In the genomic region with DNA sequence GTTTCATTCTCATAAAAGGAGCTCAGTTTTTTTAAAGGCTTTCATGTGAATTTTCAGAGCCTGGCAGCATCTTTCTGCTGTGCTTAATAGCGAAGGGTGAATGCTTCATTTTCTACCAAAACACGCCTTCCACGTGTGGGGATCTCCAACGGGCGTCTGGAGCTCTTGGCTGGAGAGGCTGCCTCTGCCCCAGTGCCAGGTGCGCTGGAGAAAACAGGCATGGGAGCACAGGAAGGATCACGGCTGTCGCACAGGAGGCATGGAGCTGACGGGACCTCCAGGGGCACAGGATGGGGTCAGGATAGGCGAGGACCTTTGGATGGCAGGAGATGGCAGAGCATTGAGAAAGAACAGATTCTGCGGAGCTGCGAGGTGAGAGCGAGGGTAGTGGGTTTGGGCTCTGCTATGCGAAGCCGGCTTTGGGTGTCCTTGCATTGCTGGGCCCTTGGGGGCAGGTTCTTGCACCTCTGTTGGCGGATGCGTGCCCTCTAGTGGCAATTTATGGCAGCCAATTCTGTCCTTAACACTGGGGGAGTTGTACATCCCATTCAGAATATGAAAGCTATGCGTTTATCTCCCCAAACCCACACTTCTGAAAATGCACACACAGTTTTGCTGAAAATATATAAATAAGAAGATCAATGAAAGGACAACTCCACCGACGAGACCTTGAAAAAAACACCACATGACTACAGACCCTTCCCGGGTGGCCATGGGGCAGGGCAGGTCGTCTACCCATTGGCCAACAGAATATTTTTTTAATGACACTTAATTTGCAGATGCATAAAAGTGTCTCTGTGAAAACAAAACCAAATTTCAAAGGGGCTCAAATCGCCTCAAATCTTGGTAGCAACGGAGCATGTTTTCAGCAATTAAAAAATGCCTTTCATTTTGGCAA, we compare ENCODE assay signal across 8 cellular contexts.
DNase-seq lines count a peak whose midpoint lies in the region; ATAC-seq and FAIRE-seq lines count a peak whose summit lies in the region.

No MANE protein-coding gene starts in this region.

- ATAC-seq in HG03378 (IDR thresholded peaks at IDR 0.05; ENCODE audit: unreplicated experiment), result peak; percentile 75
- ATAC-seq in stimulated activated naive CD8-positive, alpha-beta T cell treated with anti-CD3 and anti-CD28 coated beads, Interleukin-15, Interleukin-2, amounts not matched to agents 100 U/mL and 50 U/mL, for 24 hours, result peak; percentile 50

- no peak overlapping the region for H3K9ac ChIP-seq in adipocyte (ENCODE audit: low read length)

- peak; percentile 69 for DNase-seq in DMS 273 treated with DMSO at 0.1 percent for 48 hours (lab: John Stamatoyannopoulos, UW)
- peak; percentile 54 for DNase-seq in GM19239 (ENCODE audit: insufficient read length, low spot score)
- peak; percentile 34 for DNase-seq in NOMO-1 treated with DMSO at 0.1 percent for 48 hours (lab: John Stamatoyannopoulos, UW; ENCODE audit: unreplicated experiment)
- peak; percentile 26 for DNase-seq in adipocyte (ENCODE audit: low read depth)
- peak; percentile 65 for DNase-seq in iris pigment epithelial cell (ENCODE audit: low read depth)
- peak; percentile 51 for DNase-seq in stimulated activated naive CD8-positive, alpha-beta T cell treated with anti-CD3 and anti-CD28 coated beads, Interleukin-15, Interleukin-2, amounts not matched to agents 100 U/mL and 50 U/mL, for 24 hours
- no peak for DNase-seq in DMS79 treated with DMSO at 0.1 percent for 48 hours (lab: John Stamatoyannopoulos, UW)

- H3K4me3 ChIP-seq in adipocyte (ENCODE audit: low read length), result no peak overlapping the region

- H3K27me3 ChIP-seq in adipocyte (replicated peaks; ENCODE audit: control insufficient read depth, insufficient read depth, low read length), result peaks cover 3% of the 10 kb centered on the region

- H3K9me3 ChIP-seq in adipocyte (ENCODE audit: control insufficient read depth, low read length), result no peaks in the 10 kb centered on the region

- no peak for FAIRE-seq in GM19239 (lab: Jason Lieb, UNC)

- no peaks in the 10 kb centered on the region for H3K4me1 ChIP-seq in adipocyte (ENCODE audit: control insufficient read depth, insufficient read depth, low read length)

- H3K36me3 ChIP-seq in adipocyte (ENCODE audit: control insufficient read depth, insufficient read depth, low read length, severe bottlenecking), result no peaks in the 10 kb centered on the region
